ENCODE assay signal across 1 cellular context in genomic region chr4:73069338-73070071, GRCh38.
TF ChIP-seq lines count a peak whose summit lies in the region.

TSS of gene COX18 (minus strand) at chr4:73069716. CDS start at chr4:73069649, 67 bp downstream.

TF ChIP-seq in HepG2, 621 proteins besides CTCF, POLR2A, EP300 and RAD21 (continued from another document and continues in another):
- TF ChIP-seq ZBTB39 (CRISPR knock-in tag; IDR thresholded peaks at IDR 0.05) (peak; percentile 76; the same call in 1 of the 2 replicates), ZNF609 (CRISPR knock-in tag; IDR thresholded peaks at IDR 0.05; ENCODE audit: borderline replicate concordance) (peak; percentile 36; the same call in 1 of the 2 replicates), ZNF564 (CRISPR knock-in tag; IDR thresholded peaks at IDR 0.05) (no peak; the same call in none of the 2 replicates), ZNF274 (CRISPR knock-in tag; IDR thresholded peaks at IDR 0.05) (peak; percentile 80), ZNF543 (CRISPR knock-in tag; IDR thresholded peaks at IDR 0.05) (peak; percentile 77), ZNF232 (CRISPR knock-in tag; IDR thresholded peaks at IDR 0.05; ENCODE audit: borderline replicate concordance) (0 out of 2 replicates have a peak, but pooled peaks have one; percentile 86), ZFP37 (CRISPR knock-in tag; IDR thresholded peaks at IDR 0.05; ENCODE audit: borderline replicate concordance) (no peak), REST (IDR thresholded peaks at IDR 0.05; ENCODE audit: borderline replicate concordance in 1 of 2, low read depth in 1 of 2, low read length in 2 of 2) (peak in 1 of 2 experiments; percentile 17; a peak in 1 of 4 replicates), SALL1 (CRISPR knock-in tag; IDR thresholded peaks at IDR 0.05) (peak; percentile 91), NONO (IDR thresholded peaks at IDR 0.05) (no peak), NONO (CRISPR knock-in tag; conservative IDR thresholded peaks at IDR 0.05) (peak; percentile 89; the same call in 1 of the 2 replicates), ZNF550 (CRISPR knock-in tag; IDR thresholded peaks at IDR 0.05; ENCODE audit: borderline replicate concordance) (0 out of 2 replicates have a peak, but pooled peaks have one; percentile 79), FOXO4 (CRISPR knock-in tag; conservative IDR thresholded peaks at IDR 0.05) (0 out of 2 replicates have a peak, but pooled peaks have one; percentile 77), NFKBIZ (CRISPR knock-in tag; IDR thresholded peaks at IDR 0.05) (peak; percentile 23; the same call in 1 of the 2 replicates), ZHX2 (IDR thresholded peaks at IDR 0.05; ENCODE audit: low read depth) (peak; percentile 96), ZHX2 (CRISPR knock-in tag; IDR thresholded peaks at IDR 0.05; ENCODE audit: borderline replicate concordance) (no peak), FOXA3 (CRISPR knock-in tag; IDR thresholded peaks at IDR 0.05) (peak; percentile 45), NCOA5 (CRISPR knock-in tag; IDR thresholded peaks at IDR 0.05) (no peak), ZNF737 (CRISPR knock-in tag; IDR thresholded peaks at IDR 0.05; ENCODE audit: borderline replicate concordance) (0 out of 2 replicates have a peak, but pooled peaks have one; percentile 95), POLR2AphosphoS2 (IDR thresholded peaks at IDR 0.05; ENCODE audit: low read depth, low read length) (peak; percentile 83), MED13 (CRISPR knock-in tag; IDR thresholded peaks at IDR 0.05) (peak; percentile 58; the same call in 1 of the 2 replicates), ZNF709 (CRISPR knock-in tag; IDR thresholded peaks at IDR 0.05) (peak; percentile 91; the same call in 1 of the 2 replicates), ATF5 (CRISPR knock-in tag; IDR thresholded peaks at IDR 0.05; ENCODE audit: low read depth) (peak; percentile 14; the same call in 1 of the 2 replicates), ADNP (CRISPR knock-in tag; IDR thresholded peaks at IDR 0.05) (no peak), TP53 (CRISPR knock-in tag; conservative IDR thresholded peaks at IDR 0.05) (0 out of 2 replicates have a peak, but pooled peaks have one; percentile 14), ZIK1 (CRISPR knock-in tag; IDR thresholded peaks at IDR 0.05; ENCODE audit: borderline replicate concordance, low read depth) (peak; percentile 65; the same call in 1 of the 2 replicates), SMAD1 (CRISPR knock-in tag; IDR thresholded peaks at IDR 0.05; ENCODE audit: borderline replicate concordance, low read depth) (peak; percentile 87; the same call in 1 of the 2 replicates), HNRNPK (IDR thresholded peaks at IDR 0.05; ENCODE audit: low read depth, low read length, poor library complexity, severe bottlenecking) (peak; percentile 26), MEIS1 (CRISPR knock-in tag; IDR thresholded peaks at IDR 0.05; ENCODE audit: borderline replicate concordance) (peak; percentile 93), SYNCRIP (IDR thresholded peaks at IDR 0.05; ENCODE audit: insufficient read depth, low read depth, low read length) (no peak), TGIF2 (CRISPR knock-in tag; IDR thresholded peaks at IDR 0.05) (peak; percentile 85; the same call in 1 of the 2 replicates), PITX1 (CRISPR knock-in tag; IDR thresholded peaks at IDR 0.05) (peak; percentile 46; the same call in 1 of the 2 replicates), ZBTB25 (CRISPR knock-in tag; IDR thresholded peaks at IDR 0.05) (peak; percentile 68), MTF1 (CRISPR knock-in tag; IDR thresholded peaks at IDR 0.05) (0 out of 2 replicates have a peak, but pooled peaks have one; percentile 70), ZNF792 (CRISPR knock-in tag; IDR thresholded peaks at IDR 0.05) (peak; percentile 83; the same call in 1 of the 2 replicates), TAF1 (CRISPR knock-in tag; IDR thresholded peaks at IDR 0.05) (peak; percentile 96), REXO4 (CRISPR knock-in tag; IDR thresholded peaks at IDR 0.05; ENCODE audit: borderline replicate concordance) (no peak), PBX3 (CRISPR knock-in tag; IDR thresholded peaks at IDR 0.05; ENCODE audit: borderline replicate concordance) (no peak; the same call in 1 of the 2 replicates)
